In the genomic region with DNA sequence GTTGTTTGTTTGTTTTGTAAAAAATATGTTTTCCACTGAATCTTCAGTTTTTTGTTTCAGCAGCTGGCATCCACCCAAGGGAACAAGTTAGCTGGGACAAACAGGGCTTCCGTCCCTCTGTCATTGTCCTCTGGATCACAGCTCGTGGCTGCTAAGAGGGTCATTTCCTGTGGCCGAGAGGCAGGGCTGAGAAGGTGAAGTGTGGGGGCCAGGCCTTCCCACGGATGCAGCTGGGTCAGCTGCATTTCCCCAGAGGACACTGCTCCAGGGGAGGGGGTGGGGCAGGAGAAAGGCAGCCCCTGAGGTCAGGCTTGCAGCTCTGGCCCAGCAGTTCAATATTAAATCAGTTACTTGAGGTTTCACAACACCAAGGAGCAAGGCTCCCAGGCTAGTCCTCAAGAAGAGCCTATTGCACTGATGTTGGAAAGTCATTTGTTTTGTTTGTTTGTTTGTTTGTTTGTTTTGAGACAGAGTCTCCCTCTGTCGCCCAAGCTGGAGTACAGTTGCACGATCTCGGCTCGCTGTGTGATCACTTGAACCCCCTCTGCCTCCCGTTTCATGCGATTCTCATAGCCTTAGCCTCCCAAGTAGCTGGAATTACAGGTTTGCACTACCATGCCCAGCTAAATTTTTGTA, we compare ENCODE assay signal across 9 cellular contexts. TPM values are rescaled to one million over a fixed set of nuclear protein-coding genes. Genes with fewer than 3 reads are reported as not detected.
DNase-seq lines count a peak whose midpoint lies in the region; ATAC-seq and TF ChIP-seq lines count a peak whose summit lies in the region.
"Had no signal": no experiment of that assay in that cellular context is flagged by ENCODE, and none has a peak within 500 bp of the region (broad histone marks: within the 10 kb centered on the region; RNA-seq: fewer than 3 reads in every experiment).

No MANE protein-coding gene starts in this region.

- no peaks in the 10 kb centered on the region for H3K36me3 ChIP-seq in muscle layer of duodenum (ENCODE audit: control insufficient read depth in 1 of 2, insufficient read depth in 2 of 2, low read length in 2 of 2)
- no peaks in the 10 kb centered on the region for H3K36me3 ChIP-seq in upper lobe of right lung
- H3K36me3 ChIP-seq in WERI-Rb-1, result no peaks in the 10 kb centered on the region

- H3K4me1 ChIP-seq in muscle layer of duodenum (ENCODE audit: control insufficient read depth in 1 of 2, insufficient read depth in 2 of 2, low read length in 2 of 2) (peaks cover 10 to 23% of the 10 kb centered on the region in 2 donors), upper lobe of right lung (peaks cover 25% of the 10 kb centered on the region)

- no peaks in the 10 kb centered on the region for H3K9me3 ChIP-seq in muscle layer of duodenum (ENCODE audit: control insufficient read depth in 1 of 2, low read length in 2 of 2)
- no peaks in the 10 kb centered on the region for H3K9me3 ChIP-seq in upper lobe of right lung
- H3K9me3 ChIP-seq in WERI-Rb-1 (ENCODE audit: severe bottlenecking), result no peaks in the 10 kb centered on the region

- H3K27me3 ChIP-seq in muscle layer of duodenum (ENCODE audit: low read depth, low read length), result no peaks in the 10 kb centered on the region
- no peaks in the 10 kb centered on the region for H3K27me3 ChIP-seq in upper lobe of right lung
- no peaks in the 10 kb centered on the region for H3K27me3 ChIP-seq in WERI-Rb-1 (ENCODE audit: insufficient read depth, low read depth, severe bottlenecking)

- H3K27ac ChIP-seq in muscle layer of duodenum (ENCODE audit: low read length) (peak overlapping the region; percentile 51), upper lobe of right lung (peak overlapping the region; percentile 66), WERI-Rb-1 (no peak overlapping the region)
- H3K27ac ChIP-seq: VCaP had no signal

- H3K4me3 ChIP-seq in foreskin fibroblast (ENCODE audit: low read depth in 1 of 2, low read length in 2 of 2), result no peak overlapping the region
- H3K4me3 ChIP-seq in muscle layer of duodenum (ENCODE audit: low read depth in 1 of 2, low read length in 2 of 2), result no peak overlapping the region
- H3K4me3 ChIP-seq in upper lobe of right lung, result no peak overlapping the region
- no peak overlapping the region for H3K4me3 ChIP-seq in WERI-Rb-1 (ENCODE audit: low read depth, low read length)

- peak; percentile 32 for DNase-seq in NCI-H146 (lab: John Stamatoyannopoulos, UW)
- no peak for DNase-seq in NCI-H146 treated with DMSO at 0.1 percent for 48 hours (lab: John Stamatoyannopoulos, UW; ENCODE audit: unreplicated experiment)
- peak; percentile 28 to 38 for DNase-seq in foreskin fibroblast
- DNase-seq in upper lobe of right lung, result peak; percentile 65
- no peak for DNase-seq in WERI-Rb-1
- DNase-seq in SKM-1 treated with dmso at 0.1 percent for 144 hours (lab: John Stamatoyannopoulos, UW; ENCODE audit: unreplicated experiment), result no peak

- intact Hi-C loops in upper lobe of right lung (cut with DNase I), result no loop called here

- ATAC-seq in upper lobe of right lung (peak; percentile 80), HG03520 (IDR thresholded peaks at IDR 0.05; ENCODE audit: unreplicated experiment) (no peak)

- TF ChIP-seq CTCF in foreskin fibroblast (IDR thresholded peaks at IDR 0.05; ENCODE audit: low read depth, low read length) (no peak), upper lobe of right lung (IDR thresholded peaks at IDR 0.05) (no peak), WERI-Rb-1 (IDR thresholded peaks at IDR 0.05; ENCODE audit: low read depth, low read length) (no peak)

RNA-seq across cellular contexts. Expression of a gene that starts 34.4 kb away (rescaled TPM):
- total RNA-seq in upper lobe of right lung, result 71.6 TPM

Comparison
In these comparisons a context has a peak if more than half of its experiments do, and no peak if none do; other contexts are left out.
1. DNase-seq: peak in NCI-H146 (single experiment), foreskin fibroblast (2 of 2) and upper lobe of right lung (single experiment); none in NCI-H146 treated with DMSO at 0.1 percent for 48 hours (single experiment), WERI-Rb-1 (single experiment) and SKM-1 treated with dmso at 0.1 percent for 144 hours (single experiment).